9 cellular contexts compared by ENCODE assay signal in genomic region chr5:135866044-135866443, GRCh38. TPM values are rescaled to one million over a fixed set of nuclear protein-coding genes. Genes with fewer than 3 reads are reported as not detected.
"Had no signal": no experiment of that assay in that cellular context is flagged by ENCODE, and none has a peak within 500 bp of the region (broad histone marks: within the 10 kb centered on the region; RNA-seq: fewer than 3 reads in every experiment).

No MANE protein-coding gene starts in this region.

- ATAC-seq: HCT116, HepG2 had no signal

- DNase-seq: GM23248, GOT3, H7, HFFc6, KBM-7 had no signal

RNA-seq across cellular contexts. Expression of gene IL9, which starts 29.6 kb away (rescaled TPM):
- total RNA-seq: GM23248, H4, H7, HepG2, HFFc6, HT1080 had no signal

RNA-seq across cellular contexts. Expression of gene SLC25A48, which starts 31.6 kb away (rescaled TPM):
- total RNA-seq: GM23248, H4, HFFc6 had no signal
